Comparison of ENCODE assay signal across 8 cellular contexts in the genomic region with DNA sequence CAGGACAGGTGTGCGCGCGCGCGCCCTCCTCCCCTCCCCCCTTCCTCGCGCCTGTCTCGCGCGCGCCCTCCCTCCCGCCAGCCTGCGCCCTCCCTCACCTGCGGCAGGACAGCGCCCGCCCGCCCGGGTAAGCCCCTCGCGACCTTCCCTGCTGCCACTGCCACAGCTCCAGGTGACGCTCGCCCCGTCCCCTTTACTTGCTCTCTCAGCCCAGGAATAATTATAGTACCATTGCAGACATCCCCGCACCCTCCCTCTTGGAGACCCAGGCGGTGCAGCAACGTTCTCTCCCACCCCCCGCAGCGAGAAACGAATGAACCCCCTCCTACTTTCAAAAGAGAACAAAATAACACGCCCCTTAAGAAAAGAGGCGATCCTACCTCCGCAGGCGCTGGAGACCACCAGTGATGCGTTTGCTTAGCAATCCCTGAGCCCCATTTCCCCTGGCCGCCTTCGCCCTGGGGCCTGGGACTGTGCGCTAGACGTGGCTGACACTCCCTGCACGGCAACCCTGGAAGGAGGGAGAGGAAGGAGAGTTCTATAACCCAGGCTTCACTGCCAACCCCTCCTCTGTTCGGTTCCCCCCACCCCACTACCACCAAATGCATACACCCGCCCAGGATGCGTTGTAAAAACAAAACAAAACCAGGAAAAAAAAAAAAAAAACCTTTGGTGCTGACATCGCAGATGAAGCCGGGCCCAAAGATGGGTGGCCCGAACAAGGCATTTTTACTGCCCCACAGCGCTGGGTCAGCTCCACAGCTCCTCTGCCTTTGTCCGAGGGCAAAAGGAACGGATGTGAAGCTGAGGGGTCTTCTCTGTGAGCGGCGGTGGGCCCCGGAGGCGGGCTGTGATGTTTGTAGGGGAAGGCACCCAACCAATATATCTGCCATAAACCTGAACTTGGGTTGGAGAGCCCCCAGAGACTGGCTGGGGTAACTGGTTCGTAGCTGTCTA. TPM values are rescaled to one million over a fixed set of nuclear protein-coding genes. Genes with fewer than 3 reads are reported as not detected.
DNase-seq lines count a peak whose midpoint lies in the region; TF ChIP-seq lines count a peak whose summit lies in the region.

No MANE protein-coding gene starts in this region.

- no peaks in the 10 kb centered on the region for H3K9me2 ChIP-seq in OCI-LY7 (ENCODE audit: insufficient read depth, low read length)

- peak overlapping the region; percentile 96 for H3K4me3 ChIP-seq in OCI-LY7 (ENCODE audit: low read depth, low read length, poor library complexity, severe bottlenecking)
- peak overlapping the region; percentile 73 to 85 for H3K4me3 ChIP-seq in ascending aorta
- H3K4me3 ChIP-seq in iPS-20b (ENCODE audit: low read length) = peak overlapping the region; percentile 85

- H3K27ac ChIP-seq in OCI-LY7 (ENCODE audit: low read depth, low read length, poor library complexity, severe bottlenecking) = peak overlapping the region; percentile 78
- peak overlapping the region; percentile 96 to 97 for H3K27ac ChIP-seq in ascending aorta
- H3K27ac ChIP-seq in iPS-20b (ENCODE audit: low read length) = no peak overlapping the region

- CTCF ChIA-PET in OCI-LY7 (lab: Charles Lee; ENCODE audit: unreplicated experiment) = interaction anchor here (0.6 kb wide), 2 partner anchors 106 to 321 kb away, joined by 3 read pairs; no protein-coding TSS in a partner anchor

- no peak overlapping the region; the same call in 1 of the 2 replicates for H3K9ac ChIP-seq in iPS-20b (ENCODE audit: low read depth, low read length)

- H3K27me3 ChIP-seq in ascending aorta (no peaks in the 10 kb centered on the region), iPS-20b (ENCODE audit: insufficient read depth, low read length) (peaks cover 93% of the 10 kb centered on the region)

- no peaks in the 10 kb centered on the region for H3K36me3 ChIP-seq in OCI-LY7 (ENCODE audit: insufficient read depth, low read length)
- no peaks in the 10 kb centered on the region for H3K36me3 ChIP-seq in ascending aorta
- H3K36me3 ChIP-seq in iPS-20b (ENCODE audit: insufficient read depth, low read depth, low read length) = no peaks in the 10 kb centered on the region

- peak overlapping the region; percentile 95 for H3K4me2 ChIP-seq in OCI-LY7 (ENCODE audit: low read length)

- POLR2A ChIA-PET in OCI-LY7 (lab: Charles Lee) = interaction anchor here (0.6 to 1.1 kb wide), 6 partner anchors 19 to 602 kb away, joined by 3 to 5 read pairs (median 4); no protein-coding TSS in a partner anchor

- peak; percentile 68 for DNase-seq in NCI-H82 (lab: John Stamatoyannopoulos, UW)
- DNase-seq in NCI-H82 treated with DMSO at 0.1 percent for 48 hours (lab: John Stamatoyannopoulos, UW; ENCODE audit: unreplicated experiment) = no peak
- peak; percentile 42 for DNase-seq in OCI-LY7 (ENCODE audit: low spot score)
- no peak for DNase-seq in ascending aorta (ENCODE audit: low spot score in 2 of 2)
- DNase-seq in stimulated activated CD4-positive, alpha-beta T cell treated with anti-CD3 and anti-CD28 coated beads, Interleukin-1b, Interleukin-23, amount 100 ng/mL, for 48 hours = peak; percentile 20
- no peak for DNase-seq in hepatic stellate cell (ENCODE audit: low spot score)
- no peak for DNase-seq in cortex of kidney (lab: John Stamatoyannopoulos, UW)

- H3K79me2 ChIP-seq in OCI-LY7 (ENCODE audit: insufficient read depth, low read depth, low read length) = peaks cover 51% of the 10 kb centered on the region

- H3K9me3 ChIP-seq in OCI-LY7 (ENCODE audit: low read length) = no peaks in the 10 kb centered on the region
- H3K9me3 ChIP-seq in ascending aorta = no peaks in the 10 kb centered on the region
- no peaks in the 10 kb centered on the region; the same call in 1 of the 2 replicates for H3K9me3 ChIP-seq in iPS-20b (ENCODE audit: insufficient read depth, low read depth, low read length)

- TF ChIP-seq CTCF in OCI-LY7 (conservative IDR thresholded peaks at IDR 0.05; ENCODE audit: low read length) = no peak
- no peak for TF ChIP-seq CTCF in ascending aorta (IDR thresholded peaks at IDR 0.05)

- peaks cover 16% of the 10 kb centered on the region for H4K20me1 ChIP-seq in OCI-LY7 (ENCODE audit: insufficient read depth, low read length)

- intact Hi-C loops in OCI-LY7 (cut with micrococcal nuclease; ENCODE audit: unreplicated experiment) (loop anchor here (5.0 kb wide), 3 partner anchors 36 to 294 kb away; partner anchors contain the start of genes ANKHD1 and HBEGF), ascending aorta (cut with DNase I) (loop anchor here (5.0 kb wide), 3 partner anchors 36 to 294 kb away; partner anchors contain the start of genes ANKHD1 and HBEGF)

- H2AFZ ChIP-seq in OCI-LY7 (ENCODE audit: low read length) = peak overlapping the region; percentile 69; the same call in 1 of the 2 replicates

- H3K4me1 ChIP-seq in OCI-LY7 (ENCODE audit: insufficient read depth, low read length, poor library complexity, severe bottlenecking) (peaks cover 52% of the 10 kb centered on the region), ascending aorta (peaks cover 8 to 20% of the 10 kb centered on the region in 2 donors), iPS-20b (ENCODE audit: insufficient read depth, low read length) (peaks cover 21% of the 10 kb centered on the region)

- no TSS peak for BruUV-seq in OCI-LY7 (replicated peaks; lab: Mats Ljungman, UMichigan)

RNA-seq across cellular contexts. Expression of gene PURA, which starts 5.5 kb away (rescaled TPM):
- total RNA-seq in OCI-LY7 (2014; rRNA removed; shearing (Covaris generic)) = 19.3 and 19.7 TPM in 2 replicates
- total RNA-seq in OCI-LY7 (2022) (19.0 and 20.7 TPM in 2 replicates), ascending aorta (11.5 TPM)

RNA-seq across cellular contexts. Expression of gene IGIP, which starts 17.4 kb away (rescaled TPM):
- 3.0 and 3.3 TPM in 2 replicates for total RNA-seq in OCI-LY7 (2014; rRNA removed; shearing (Covaris generic))
- total RNA-seq in OCI-LY7 (2022) (4.9 and 5.5 TPM in 2 replicates), ascending aorta (5.6 TPM)

Comparison
In these comparisons a context has a peak if more than half of its experiments do, and no peak if none do; other contexts are left out.
1. DNase-seq: peak in NCI-H82 (single experiment), OCI-LY7 (single experiment) and stimulated activated CD4-positive, alpha-beta T cell treated with anti-CD3 and anti-CD28 coated beads, Interleukin-1b, Interleukin-23, amount 100 ng/mL, for 48 hours (single experiment); none in NCI-H82 treated with DMSO at 0.1 percent for 48 hours (single experiment), ascending aorta (0 of 2), hepatic stellate cell (single experiment) and cortex of kidney (single experiment).
2. Peak in every context shown above with its lines, with median percentiles within 50 percentile points of each other: H3K4me3 ChIP-seq.